ENCODE assay signal across 19 cellular contexts in the genomic region with DNA sequence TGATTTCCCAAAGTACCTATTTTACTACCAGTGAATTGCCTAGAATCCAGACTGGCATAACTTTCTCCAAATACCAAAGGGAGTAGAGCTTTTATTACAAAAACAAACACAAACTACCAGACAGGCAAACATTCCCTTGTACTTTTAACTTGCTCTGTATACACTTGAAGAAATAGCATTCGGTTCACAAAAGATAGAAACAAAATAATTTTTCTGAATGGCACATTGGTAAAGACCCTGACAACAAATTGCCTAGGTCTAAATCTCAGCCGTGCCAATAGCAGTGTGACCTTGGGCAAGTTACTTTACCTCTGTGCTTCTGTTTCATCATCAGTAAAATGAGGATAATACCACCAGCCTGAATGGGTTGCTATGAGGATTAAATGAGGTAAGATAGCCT. TPM values are rescaled to one million over a fixed set of nuclear protein-coding genes. Genes with fewer than 3 reads are reported as not detected.
DNase-seq lines count a peak whose midpoint lies in the region; ATAC-seq and TF ChIP-seq lines count a peak whose summit lies in the region.
"Had no signal": no experiment of that assay in that cellular context is flagged by ENCODE, and none has a peak within 500 bp of the region (broad histone marks: within the 10 kb centered on the region; RNA-seq: fewer than 3 reads in every experiment).

No MANE protein-coding gene starts in this region.

- no peaks in the 10 kb centered on the region for H3K9me3 Mint-ChIP-seq in type B pancreatic cell
- H3K9me3 Mint-ChIP-seq: IgD-negative memory B cell had no signal

- DNase-seq in NCI-H82 (lab: John Stamatoyannopoulos, UW) (peak; percentile 33), NCI-H82 treated with DMSO at 0.1 percent for 48 hours (lab: John Stamatoyannopoulos, UW; ENCODE audit: unreplicated experiment) (no peak), T-helper 17 cell (no peak), left colon (no peak), gastrocnemius medialis (no peak), type B pancreatic cell (ENCODE audit: extremely low spot score, unreplicated experiment) (no peak), dorsolateral prefrontal cortex (no peak), T-helper 2 cell (no peak)
- DNase-seq: COR-L47, Kasumi-1, MG63, NCI-H1048, NCI-H146, NCI-H2081 treated with DMSO at 0.1 percent for 48 hours, Right ventricle myocardium superior had no signal

- no peaks in the 10 kb centered on the region for H3K9me3 ChIP-seq in T-helper 17 cell (ENCODE audit: control insufficient read depth, low read length, poor library complexity, severe bottlenecking)
- no peaks in the 10 kb centered on the region for H3K9me3 ChIP-seq in gastrocnemius medialis
- H3K9me3 ChIP-seq: MG63 had no signal

- in situ Hi-C loops in gastrocnemius medialis (cut with MboI; ENCODE audit: low sequenced_read_pairs in 4 of 4), result no loop called here

- H3K36me3 Mint-ChIP-seq in T-helper 17 cell (ENCODE audit: low read depth) (no peaks in the 10 kb centered on the region), type B pancreatic cell (no peaks in the 10 kb centered on the region)

- TF ChIP-seq POLR2A in gastrocnemius medialis (IDR thresholded peaks at IDR 0.05), result no peak

- peaks cover 86 to 88% of the 10 kb centered on the region in 2 donors for H3K4me1 ChIP-seq in gastrocnemius medialis

- H3K27ac ChIP-seq in gastrocnemius medialis, result peak overlapping the region; percentile 75 to 88 (median 78)
- H3K27ac ChIP-seq in dorsolateral prefrontal cortex, result no peak overlapping the region
- H3K27ac ChIP-seq: 22Rv1, SK-N-MC had no signal

- H3K4me3 Mint-ChIP-seq in T-helper 17 cell (no peak overlapping the region), type B pancreatic cell (no peak overlapping the region)
- H3K4me3 Mint-ChIP-seq: B cell, IgD-negative memory B cell had no signal

- H3K36me3 ChIP-seq in gastrocnemius medialis, result no peaks in the 10 kb centered on the region
- H3K36me3 ChIP-seq: MG63 had no signal

- H3K4me3 ChIP-seq in gastrocnemius medialis (no peak overlapping the region), dorsolateral prefrontal cortex (no peak overlapping the region)
- H3K4me3 ChIP-seq: MG63, SK-N-MC had no signal

- peak overlapping the region; percentile 49 for H3K27ac Mint-ChIP-seq in T-helper 17 cell
- no peak overlapping the region for H3K27ac Mint-ChIP-seq in type B pancreatic cell
- H3K27ac Mint-ChIP-seq: B cell, IgD-negative memory B cell had no signal

- peaks cover 11% of the 10 kb centered on the region for H3K4me1 Mint-ChIP-seq in T-helper 17 cell
- H3K4me1 Mint-ChIP-seq in type B pancreatic cell (ENCODE audit: unreplicated experiment), result peaks cover 5% of the 10 kb centered on the region

- TF ChIP-seq CTCF in gastrocnemius medialis (IDR thresholded peaks at IDR 0.05 in 4 of 5, conservative IDR thresholded peaks at IDR 0.05 in 1 of 5) (no peak), type B pancreatic cell (conservative IDR thresholded peaks at IDR 0.05) (no peak), dorsolateral prefrontal cortex (IDR thresholded peaks at IDR 0.05 in 54 of 56, conservative IDR thresholded peaks at IDR 0.05 in 2 of 56; ENCODE audit: low read depth in 1 of 56, partially characterized antibody in 56 of 56) (no peak)

- ATAC-seq in T-helper 17 cell (no peak), left colon (peak; percentile 77), gastrocnemius medialis (no peak)

- H3K27me3 ChIP-seq in gastrocnemius medialis (no peaks in the 10 kb centered on the region), dorsolateral prefrontal cortex (no peaks in the 10 kb centered on the region)
- H3K27me3 ChIP-seq: MG63 had no signal

- no peaks in the 10 kb centered on the region for H3K27me3 Mint-ChIP-seq in T-helper 17 cell
- no peaks in the 10 kb centered on the region for H3K27me3 Mint-ChIP-seq in type B pancreatic cell
- H3K27me3 Mint-ChIP-seq: B cell, IgD-negative memory B cell had no signal

- intact Hi-C loops in left colon (cut with DNase I, micrococcal nuclease), result no loop called here
- intact Hi-C loops in gastrocnemius medialis (cut with DNase I; ENCODE audit: low total_unique reads), result no loop called here
- intact Hi-C loops in dorsolateral prefrontal cortex (cut with DNase I), result no loop called here

RNA-seq across cellular contexts. Expression of a gene that starts 15.9 kb away (rescaled TPM):
- total RNA-seq in T-helper 17 cell (10 to 100 TPM in 1 of 2 donors, 1 to 10 TPM in 1; 3.7 to 26.7 TPM), left colon (10 to 100 TPM; 19.9 to 26.9 TPM), gastrocnemius medialis (1 to 10 TPM; 5.2 to 9.2 (median 6.5) TPM), type B pancreatic cell (ENCODE audit: low replicate concordance) (9.2 and 12.0 TPM in 2 replicates), dorsolateral prefrontal cortex (1 to 10 TPM; 1.8 to 7.6 (median 4.1) TPM)

Comparison
In these comparisons a context has a peak if more than half of its experiments do, and no peak if none do; other contexts are left out.
1. H3K27ac ChIP-seq: peak in gastrocnemius medialis (4 of 4); none in dorsolateral prefrontal cortex (0 of 59).